1 cellular context compared by ENCODE assay signal in the genomic region with DNA sequence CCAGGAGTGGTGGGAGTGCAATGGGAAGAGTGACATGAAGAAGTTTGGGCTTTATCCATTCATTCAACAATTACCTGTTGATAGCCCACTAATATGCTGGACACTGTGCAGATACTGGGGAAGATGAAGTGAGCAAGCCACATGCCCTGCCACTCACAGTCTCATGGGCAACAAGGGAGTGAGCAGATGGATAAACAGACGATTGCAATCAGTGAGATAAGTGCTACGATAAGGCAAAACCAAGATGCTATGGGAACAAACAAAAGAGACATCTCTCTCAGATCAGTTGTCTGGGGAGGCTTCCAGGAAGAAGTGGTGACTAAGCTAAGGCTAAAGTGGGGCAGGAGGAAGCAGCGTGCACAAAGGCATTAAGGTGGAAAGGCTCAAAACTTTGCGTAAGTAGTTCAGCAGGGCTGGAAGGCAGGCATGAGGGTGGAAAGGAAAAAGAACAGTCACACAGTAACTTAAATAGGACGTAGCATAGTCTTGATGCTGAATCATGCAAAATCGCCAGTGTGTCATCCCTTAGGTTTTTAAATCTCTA.
TF ChIP-seq lines count a peak whose summit lies in the region.

No MANE protein-coding gene starts in this region.

TF ChIP-seq in GM12878, 131 proteins besides CTCF, POLR2A, EP300 and RAD21 (continued from another document):
- TF ChIP-seq RAD51 (IDR thresholded peaks at IDR 0.05), result no peak
- TF ChIP-seq HDGF (IDR thresholded peaks at IDR 0.05), result no peak
- TF ChIP-seq NFYA (IDR thresholded peaks at IDR 0.05; ENCODE audit: borderline replicate concordance, low read depth, low read length), result no peak
- TF ChIP-seq POLR2AphosphoS2 (IDR thresholded peaks at IDR 0.05; ENCODE audit: low read depth, low read length), result no peak
- no peak for TF ChIP-seq GATAD2B (conservative IDR thresholded peaks at IDR 0.05; ENCODE audit: low read depth)
- no peak for TF ChIP-seq MYB (IDR thresholded peaks at IDR 0.05; ENCODE audit: borderline replicate concordance, low read depth, low read length)
- TF ChIP-seq, protein P1, sequence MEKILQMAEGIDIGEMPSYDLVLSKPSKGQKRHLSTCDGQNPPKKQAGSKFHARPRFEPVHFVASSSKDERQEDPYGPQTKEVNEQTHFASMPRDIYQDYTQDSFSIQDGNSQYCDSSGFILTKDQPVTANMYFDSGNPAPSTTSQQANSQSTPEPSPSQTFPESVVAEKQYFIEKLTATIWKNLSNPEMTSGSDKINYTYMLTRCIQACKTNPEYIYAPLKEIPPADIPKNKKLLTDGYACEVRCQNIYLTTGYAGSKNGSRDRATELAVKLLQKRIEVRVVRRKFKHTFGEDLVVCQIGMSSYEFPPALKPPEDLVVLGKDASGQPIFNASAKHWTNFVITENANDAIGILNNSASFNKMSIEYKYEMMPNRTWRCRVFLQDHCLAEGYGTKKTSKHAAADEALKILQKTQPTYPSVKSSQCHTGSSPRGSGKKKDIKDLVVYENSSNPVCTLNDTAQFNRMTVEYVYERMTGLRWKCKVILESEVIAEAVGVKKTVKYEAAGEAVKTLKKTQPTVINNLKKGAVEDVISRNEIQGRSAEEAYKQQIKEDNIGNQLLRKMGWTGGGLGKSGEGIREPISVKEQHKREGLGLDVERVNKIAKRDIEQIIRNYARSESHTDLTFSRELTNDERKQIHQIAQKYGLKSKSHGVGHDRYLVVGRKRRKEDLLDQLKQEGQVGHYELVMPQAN (conservative IDR thresholded peaks at IDR 0.05), result no peak
- no peak for TF ChIP-seq SUZ12 (IDR thresholded peaks at IDR 0.05; ENCODE audit: unreplicated experiment)
- TF ChIP-seq KAT2A (conservative IDR thresholded peaks at IDR 0.05; ENCODE audit: control insufficient read depth, low read depth, low read length), result no peak
